In genomic region chr9:94165592-94166236, GRCh38 we compare ENCODE assay signal across 8 cellular contexts.
DNase-seq lines count a peak whose midpoint lies in the region; ATAC-seq and TF ChIP-seq lines count a peak whose summit lies in the region.

No MANE protein-coding gene starts in this region.

- TF ChIP-seq EP300 in suprapubic skin (IDR thresholded peaks at IDR 0.05): no peak

- no peaks in the 10 kb centered on the region for H3K36me3 Mint-ChIP-seq in activated naive CD4-positive, alpha-beta T cell treated with anti-CD3 and anti-CD28 coated beads, Interleukin-2, amount 50 U/mL, for 24 hours

- H3K27ac ChIP-seq in SK-N-MC (peak overlapping the region; percentile 99), suprapubic skin (peak overlapping the region; percentile 100)

- ATAC-seq in HG02588 (IDR thresholded peaks at IDR 0.05; ENCODE audit: unreplicated experiment): peak; percentile 89

- no peaks in the 10 kb centered on the region for H3K9me3 ChIP-seq in SK-N-MC (ENCODE audit: low read depth, low read length)
- no peaks in the 10 kb centered on the region for H3K9me3 ChIP-seq in suprapubic skin

- no peaks in the 10 kb centered on the region for H3K27me3 Mint-ChIP-seq in activated naive CD4-positive, alpha-beta T cell treated with anti-CD3 and anti-CD28 coated beads, Interleukin-2, amount 50 U/mL, for 24 hours

- H3K36me3 ChIP-seq in SK-N-MC (ENCODE audit: insufficient read depth, low read length) (peaks cover 32% of the 10 kb centered on the region), suprapubic skin (no peaks in the 10 kb centered on the region)

- H3K4me3 ChIP-seq in SK-N-MC (peak overlapping the region; percentile 89), suprapubic skin (peak overlapping the region; percentile 80)

- no peak for TF ChIP-seq POLR2A in suprapubic skin (IDR thresholded peaks at IDR 0.05)

- no peaks in the 10 kb centered on the region for H3K27me3 ChIP-seq in suprapubic skin

- H3K9ac ChIP-seq in SK-N-MC (ENCODE audit: insufficient read length): peak overlapping the region; percentile 100

- H3K27ac Mint-ChIP-seq in activated naive CD4-positive, alpha-beta T cell treated with anti-CD3 and anti-CD28 coated beads, Interleukin-2, amount 50 U/mL, for 24 hours: peak overlapping the region; percentile 83

- peak overlapping the region; percentile 84 for H3K4me3 Mint-ChIP-seq in activated naive CD4-positive, alpha-beta T cell treated with anti-CD3 and anti-CD28 coated beads, Interleukin-2, amount 50 U/mL, for 24 hours

- no peak for TF ChIP-seq CTCF in suprapubic skin (IDR thresholded peaks at IDR 0.05)

- H3K4me1 ChIP-seq in suprapubic skin: peaks cover 35% of the 10 kb centered on the region

- 15% methylated on average over 25 of the region's 50 CpGs for whole genome bisulfite sequencing in suprapubic skin

- H3K4me1 Mint-ChIP-seq in activated naive CD4-positive, alpha-beta T cell treated with anti-CD3 and anti-CD28 coated beads, Interleukin-2, amount 50 U/mL, for 24 hours: peaks cover 46% of the 10 kb centered on the region

- no peaks in the 10 kb centered on the region for H3K9me3 Mint-ChIP-seq in activated naive CD4-positive, alpha-beta T cell treated with anti-CD3 and anti-CD28 coated beads, Interleukin-2, amount 50 U/mL, for 24 hours

- DNase-seq in GF-D8 (lab: John Stamatoyannopoulos, UW) (peak; percentile 95), NCI-H1048 (lab: John Stamatoyannopoulos, UW) (peak; percentile 96), SK-N-MC (ENCODE audit: low read depth, low spot score) (peak; percentile 83), globus pallidus (ENCODE audit: low spot score) (peak; percentile 99), nucleus accumbens (lab: John Stamatoyannopoulos, UW) (peak; percentile 83 to 99 (median 98)), suprapubic skin (ENCODE audit: low spot score in 2 of 2) (peak; percentile 98 to 99)

Comparison
In these comparisons a context has a peak if more than half of its experiments do, and no peak if none do; other contexts are left out.
1. Peak in every context shown above with its lines: DNase-seq, ATAC-seq, H3K4me3 ChIP-seq and H3K27ac ChIP-seq.